Comparison of ENCODE assay signal across 24 cellular contexts in genomic region chr7:104794589-104794988, GRCh38.
DNase-seq lines count a peak whose midpoint lies in the region; ATAC-seq, FAIRE-seq and TF ChIP-seq lines count a peak whose summit lies in the region.
"Had no signal": no experiment of that assay in that cellular context is flagged by ENCODE, and none has a peak within 500 bp of the region (broad histone marks: within the 10 kb centered on the region; RNA-seq: fewer than 3 reads in every experiment).

No MANE protein-coding gene starts in this region.

- H3K36me3 ChIP-seq in HepG2 (replicated peaks in 1 of 2; ENCODE audit: control insufficient read depth in 1 of 2, insufficient read depth in 2 of 2, low read length in 2 of 2) (no peaks in the 10 kb centered on the region), right lobe of liver (no peaks in the 10 kb centered on the region), A673 (ENCODE audit: insufficient read depth, low read length, poor library complexity, severe bottlenecking) (no peaks in the 10 kb centered on the region)
- H3K36me3 ChIP-seq: BE2C, BLaER1 had no signal

- H3K9ac ChIP-seq in HepG2 (ENCODE audit: insufficient read depth, low read depth, low read length): no peak overlapping the region
- H3K9ac ChIP-seq: BLaER1 had no signal

- TF ChIP-seq RAD21 in HepG2 (CRISPR knock-in tag; IDR thresholded peaks at IDR 0.05): no peak

- no peak for TF ChIP-seq EP300 in HepG2 (IDR thresholded peaks at IDR 0.05; ENCODE audit: low read depth in 2 of 2, low read length in 2 of 2)
- no peak for TF ChIP-seq EP300 in HepG2 (CRISPR knock-in tag; IDR thresholded peaks at IDR 0.05; ENCODE audit: borderline replicate concordance)

- ATAC-seq in HepG2 (no peak), right lobe of liver (no peak), GM21515 (IDR thresholded peaks at IDR 0.05; ENCODE audit: unreplicated experiment) (no peak)
- ATAC-seq: A549, GM12878 had no signal

- no peak overlapping the region for H2AFZ ChIP-seq in HepG2 (ENCODE audit: low read length)

- DNase-seq in HepG2 (ENCODE audit: low spot score): no peak
- no peak for DNase-seq in right lobe of liver
- DNase-seq in dorsolateral prefrontal cortex: no peak
- no peak for DNase-seq in substantia nigra (lab: John Stamatoyannopoulos, UW)
- DNase-seq in A673 (ENCODE audit: low spot score): no peak
- DNase-seq: ACHN; BE2C; CD4-positive, alpha-beta memory T cell; CD4-positive, CD25-positive, alpha-beta regulatory T cell; CD8-positive, alpha-beta memory T cell; COR-L47; DMS 273 treated with DMSO at 0.1 percent for 48 hours; DMS153; DMS53; DMS79; DND-41; GDM1 had no signal

- TF ChIP-seq POLR2A in HepG2 (IDR thresholded peaks at IDR 0.05; ENCODE audit: insufficient read depth in 1 of 2, low read depth in 2 of 2, low read length in 2 of 2): no peak
- no peak for TF ChIP-seq POLR2A in right lobe of liver (IDR thresholded peaks at IDR 0.05)

- H3K27ac ChIP-seq in HepG2 (ENCODE audit: extremely low read length, insufficient read depth, low read length) (no peak overlapping the region), right lobe of liver (no peak overlapping the region), dorsolateral prefrontal cortex (peak overlapping the region in 46 of 59 donors; percentile 1 to 83 (median 52)), substantia nigra (ENCODE audit: low read depth, low read length, poor library complexity, severe bottlenecking) (peak overlapping the region; percentile 74), A673 (ENCODE audit: low read depth, low read length, poor library complexity, severe bottlenecking) (no peak overlapping the region)
- H3K27ac ChIP-seq: 22Rv1, A549, BLaER1 had no signal

- H3K4me1 ChIP-seq in HepG2 (ENCODE audit: insufficient read depth, low read length) (no peaks in the 10 kb centered on the region), right lobe of liver (no peaks in the 10 kb centered on the region), A673 (ENCODE audit: insufficient read depth, low read length, poor library complexity, severe bottlenecking) (no peaks in the 10 kb centered on the region)
- H3K4me1 ChIP-seq: A549, BE2C, BLaER1 had no signal

- no peaks in the 10 kb centered on the region for H3K79me2 ChIP-seq in HepG2 (ENCODE audit: insufficient read depth, low read length)

- H3K9me3 ChIP-seq in HepG2 (ENCODE audit: low read length) (no peaks in the 10 kb centered on the region), right lobe of liver (no peaks in the 10 kb centered on the region), A673 (ENCODE audit: low read depth, low read length, poor library complexity, severe bottlenecking) (no peaks in the 10 kb centered on the region)
- H3K9me3 ChIP-seq: A549, BE2C, BLaER1 had no signal

- H3K4me2 ChIP-seq in HepG2 (ENCODE audit: low read depth, low read length): no peak overlapping the region
- H3K4me2 ChIP-seq: A549, BLaER1 had no signal

- POLR2A ChIA-PET in HepG2 (lab: Yijun Ruan, JAX) (no interaction called here), A673 (lab: Charles Lee; ENCODE audit: low non-redundant PET) (no interaction called here)

- intact Hi-C loops in HepG2 (cut with micrococcal nuclease; ENCODE audit: unreplicated experiment): no loop called here
- intact Hi-C loops in right lobe of liver (cut with DNase I): no loop called here
- intact Hi-C loops in dorsolateral prefrontal cortex (cut with DNase I): loop anchor here in 1 of 2 donors (2.0 kb wide), 1 partner anchor 54 kb away; no protein-coding TSS in a partner anchor
- intact Hi-C loops in A673 (cut with micrococcal nuclease; ENCODE audit: unreplicated experiment): no loop called here

- H3K4me3 ChIP-seq in HepG2 (replicated peaks in 1 of 3; ENCODE audit: insufficient read depth in 1 of 3, low read depth in 2 of 3, low read length in 3 of 3) (no peak overlapping the region), right lobe of liver (no peak overlapping the region), dorsolateral prefrontal cortex (no peak overlapping the region), A673 (ENCODE audit: low read depth, low read length, poor library complexity, severe bottlenecking) (no peak overlapping the region)
- H3K4me3 ChIP-seq: A549, BLaER1, GM12878 had no signal

- CTCF ChIA-PET in HepG2 (lab: Yijun Ruan, JAX; ENCODE audit: low intra/inter-chr PET ratio, low total read pairs) (no interaction called here), A673 (lab: Charles Lee) (no interaction called here)

- FAIRE-seq in HepG2 (lab: Jason Lieb, UNC): no peak
- FAIRE-seq: A549, GM12878, GM12892, GM18507 had no signal

- BruUV-seq in HepG2 (replicated peaks; lab: Mats Ljungman, UMichigan) (no TSS peak), A673 (replicated peaks; lab: Mats Ljungman, UMichigan) (no TSS peak)

- in situ Hi-C loops in HepG2 (cut with HindIII; ENCODE audit: extremely low pct_ligation_motif_present, low pct_unique_long_range_greater_than_20kb): no loop called here

- no peaks in the 10 kb centered on the region for H4K20me1 ChIP-seq in HepG2 (ENCODE audit: insufficient read depth, low read length)
- H4K20me1 ChIP-seq: BLaER1 had no signal

- no peak for TF ChIP-seq CTCF in HepG2 (CRISPR knock-in tag; IDR thresholded peaks at IDR 0.05)
- TF ChIP-seq CTCF in right lobe of liver (IDR thresholded peaks at IDR 0.05): no peak
- no peak for TF ChIP-seq CTCF in dorsolateral prefrontal cortex (IDR thresholded peaks at IDR 0.05 in 54 of 56, conservative IDR thresholded peaks at IDR 0.05 in 2 of 56; ENCODE audit: low read depth in 1 of 56, partially characterized antibody in 56 of 56)
- TF ChIP-seq CTCF in A673 (conservative IDR thresholded peaks at IDR 0.05; ENCODE audit: low read depth, low read length): no peak

- H3K27me3 ChIP-seq in HepG2 (ENCODE audit: control insufficient read depth in 1 of 2, insufficient read depth in 2 of 2, low read length in 2 of 2): 0 out of 5 replicates have a peak, but pooled peaks cover 0 to 4% of the 10 kb centered on the region in 2 experiments
- no peaks in the 10 kb centered on the region for H3K27me3 ChIP-seq in right lobe of liver
- peaks cover 0 to 7% (median 0%) of the 10 kb centered on the region in 45 donors for H3K27me3 ChIP-seq in dorsolateral prefrontal cortex
- peaks cover 65% of the 10 kb centered on the region for H3K27me3 ChIP-seq in A673 (replicated peaks; ENCODE audit: insufficient read depth, low read depth, low read length, poor library complexity)
- H3K27me3 ChIP-seq: BLaER1 had no signal

- 3% methylated on average over 3 of the region's 3 CpGs for WGBS in HepG2 (ENCODE audit: low lambda C conversion rate)
- 36% methylated on average over 3 of the region's 3 CpGs for WGBS in right lobe of liver (ENCODE audit: insufficient coverage, low coverage, low lambda C conversion rate, missing lambda C conversion rate)

TF ChIP-seq in HepG2, 621 proteins besides CTCF, POLR2A, EP300 and RAD21:
- TF ChIP-seq SUZ12 (IDR thresholded peaks at IDR 0.05; ENCODE audit: low read depth, low read length): no peak
- TF ChIP-seq CREB1 (IDR thresholded peaks at IDR 0.05): peak; percentile 52
- no peak for TF ChIP-seq CREB1 (CRISPR knock-in tag; IDR thresholded peaks at IDR 0.05)

Comparison
In these comparisons a context has a peak if more than half of its experiments do, and no peak if none do; other contexts are left out.
1. H3K27ac ChIP-seq: peak in dorsolateral prefrontal cortex (46 of 59) and substantia nigra (single experiment); none in HepG2 (single experiment), right lobe of liver (0 of 3) and A673 (single experiment).